Comparison of ENCODE assay signal across 17 cellular contexts in genomic region chr22:45051946-45052345, GRCh38. TPM values are rescaled to one million over a fixed set of nuclear protein-coding genes. Genes with fewer than 3 reads are reported as not detected.
DNase-seq lines count a peak whose midpoint lies in the region; TF ChIP-seq lines count a peak whose summit lies in the region.
"Had no signal": no experiment of that assay in that cellular context is flagged by ENCODE, and none has a peak within 500 bp of the region (broad histone marks: within the 10 kb centered on the region; RNA-seq: fewer than 3 reads in every experiment).

No MANE protein-coding gene starts in this region.

- H3K4me3 Mint-ChIP-seq in endodermal cell = peak overlapping the region; percentile 52
- H3K4me3 Mint-ChIP-seq: CD4-positive, alpha-beta memory T cell had no signal

- DNase-seq in endodermal cell (no peak), posterior vena cava (ENCODE audit: low spot score) (peak; percentile 35), SHP77 treated with DMSO at 0.1 percent for 48 hours (lab: John Stamatoyannopoulos, UW) (no peak), HuH-7 (ENCODE audit: low spot score) (no peak), osteoblast (ENCODE audit: insufficient read length, low spot score, missing footprints) (no peak)
- DNase-seq: BE2C; CD4-positive, alpha-beta memory T cell; COR-L47; DND-41; GDM1; IMR-90; KBM-7 had no signal

- peaks cover 72% of the 10 kb centered on the region for H3K4me1 Mint-ChIP-seq in endodermal cell
- H3K4me1 Mint-ChIP-seq: CD4-positive, alpha-beta memory T cell had no signal

- no peak for TF ChIP-seq CTCF in endodermal cell (conservative IDR thresholded peaks at IDR 0.05)
- no peak for TF ChIP-seq CTCF in osteoblast (IDR thresholded peaks at IDR 0.05; ENCODE audit: extremely low read depth, low read depth, low read length)

- 74 to 83% methylated on average over 7 to 10 of the region's 10 CpGs for WGBS in endodermal cell (ENCODE audit: insufficient coverage in 1 of 2, insufficient read length in 1 of 2), 2 experiments

- peaks cover 1% of the 10 kb centered on the region for H3K36me3 Mint-ChIP-seq in endodermal cell (ENCODE audit: low read depth)
- H3K36me3 Mint-ChIP-seq: CD4-positive, alpha-beta memory T cell had no signal

- no peaks in the 10 kb centered on the region for H4K20me1 ChIP-seq in osteoblast (ENCODE audit: insufficient read depth, low read length)

- intact Hi-C loops in posterior vena cava (cut with DNase I) = no loop called here

- H2AFZ ChIP-seq in osteoblast (ENCODE audit: low read length) = no peak overlapping the region

- no peaks in the 10 kb centered on the region for H3K79me2 ChIP-seq in osteoblast (ENCODE audit: insufficient read depth, low read length)

- H3K9ac ChIP-seq in HUES48 (ENCODE audit: low read depth, low read length) (0 out of 2 replicates have a peak overlapping the region, but pooled peaks have one; percentile 9), endodermal cell (ENCODE audit: extremely low read depth, low read length, poor library complexity, severe bottlenecking) (peak overlapping the region; percentile 91)

- peaks cover 4% of the 10 kb centered on the region for H3K27me3 Mint-ChIP-seq in endodermal cell (ENCODE audit: insufficient read depth)

- peak overlapping the region; percentile 98 for H3K27ac Mint-ChIP-seq in endodermal cell
- H3K27ac Mint-ChIP-seq: CD4-positive, alpha-beta memory T cell had no signal

- H3K4me2 ChIP-seq in osteoblast (ENCODE audit: insufficient read depth, low read length) = no peak overlapping the region
- H3K4me2 ChIP-seq: A549 had no signal

- peak overlapping the region; percentile 96 for H3K27ac ChIP-seq in HUES48 (ENCODE audit: low read depth, low read length)
- H3K27ac ChIP-seq in endodermal cell (ENCODE audit: low read depth, low read length) = peak overlapping the region; percentile 52
- no peak overlapping the region for H3K27ac ChIP-seq in osteoblast (ENCODE audit: low read depth, low read length)
- H3K27ac ChIP-seq: A549, C4-2B had no signal

- H3K27me3 ChIP-seq in HUES48 (ENCODE audit: control insufficient read depth, insufficient read depth, low read length) = peaks cover 3% of the 10 kb centered on the region
- H3K27me3 ChIP-seq in endodermal cell (ENCODE audit: control insufficient read depth, insufficient read depth, low read length, poor library complexity, severe bottlenecking) = no peaks in the 10 kb centered on the region
- peaks cover 70% of the 10 kb centered on the region for H3K27me3 ChIP-seq in osteoblast (ENCODE audit: insufficient read depth, low read length)

- H3K9me3 Mint-ChIP-seq in endodermal cell = no peaks in the 10 kb centered on the region

- no peaks in the 10 kb centered on the region for H3K9me3 ChIP-seq in HUES48 (ENCODE audit: control insufficient read depth, insufficient read depth, low read length)
- H3K9me3 ChIP-seq in endodermal cell (ENCODE audit: control insufficient read depth, low read length) = no peaks in the 10 kb centered on the region
- no peaks in the 10 kb centered on the region for H3K9me3 ChIP-seq in osteoblast (ENCODE audit: low read depth, low read length)
- H3K9me3 ChIP-seq: A549, BE2C had no signal

- H3K4me1 ChIP-seq in HUES48 (ENCODE audit: control insufficient read depth, insufficient read depth, low read length) (peaks cover 26% of the 10 kb centered on the region), endodermal cell (ENCODE audit: control insufficient read depth, insufficient read depth, low read length) (peaks cover 28% of the 10 kb centered on the region), osteoblast (ENCODE audit: insufficient read depth, low read length) (no peaks in the 10 kb centered on the region)
- H3K4me1 ChIP-seq: A549, BE2C had no signal

- H3K36me3 ChIP-seq in HUES48 (ENCODE audit: control insufficient read depth, insufficient read depth, low read length) = no peaks in the 10 kb centered on the region
- H3K36me3 ChIP-seq in endodermal cell (ENCODE audit: control insufficient read depth, insufficient read depth, low read length) = no peaks in the 10 kb centered on the region
- no peaks in the 10 kb centered on the region for H3K36me3 ChIP-seq in osteoblast (ENCODE audit: insufficient read depth, low read length)
- H3K36me3 ChIP-seq: BE2C had no signal

- no peak overlapping the region for H3K4me3 ChIP-seq in HUES48 (ENCODE audit: low read depth, low read length)
- H3K4me3 ChIP-seq in endodermal cell (ENCODE audit: low read length) = peak overlapping the region; percentile 81
- H3K4me3 ChIP-seq in osteoblast (ENCODE audit: insufficient read depth, low read length) = no peak overlapping the region
- H3K4me3 ChIP-seq: A549 had no signal

RNA-seq across cellular contexts. Expression of gene PHF21B, which starts 42.1 kb away (rescaled TPM):
- total RNA-seq in endodermal cell = 10 to 100 TPM; 57.5 to 69.2 TPM
- 45.2 TPM for polyA plus RNA-seq in endodermal cell (2013, experiment 1 of 2)
- polyA plus RNA-seq in endodermal cell (2013, experiment 2 of 2) = 35.4 TPM
- under 1 TPM; 0.32 to 0.38 TPM for total RNA-seq in posterior vena cava
- total RNA-seq in osteoblast = not detected in 2 replicates
- total RNA-seq: CD4-positive, alpha-beta memory T cell; HT-29; IMR-90 had no signal
- polyA plus RNA-seq: AG04450; CD4-positive, alpha-beta memory T cell had no signal

Comparison
In these comparisons a context has a peak if more than half of its experiments do, and no peak if none do; other contexts are left out.
1. RNA of gene PHF21B, which starts 42.1 kb away (total RNA-seq): 57.5 to 69.2 TPM in endodermal cell; 0.32 to 0.38 TPM in posterior vena cava and not detected in osteoblast; every median in the first group is over 10 times any median in the second.